ENCODE assay signal across 23 cellular contexts in the genomic region with DNA sequence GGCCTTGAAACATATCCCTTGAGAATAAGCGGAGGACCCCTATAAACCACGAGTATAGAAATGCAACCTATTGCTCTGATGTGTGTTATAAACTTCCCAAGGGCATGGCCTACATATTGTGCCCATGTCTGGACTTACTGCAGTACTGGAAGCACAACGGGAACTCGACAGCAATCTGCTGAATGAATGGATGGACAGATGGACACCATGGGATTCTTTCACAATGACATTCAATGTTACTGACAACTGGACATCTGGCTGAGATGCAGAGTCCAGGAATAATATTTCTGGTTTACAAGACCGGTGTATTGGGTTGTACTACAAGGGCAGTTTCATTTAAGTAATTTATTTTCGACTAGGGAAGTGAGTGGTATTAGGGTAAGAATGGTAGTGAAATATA.
"Had no signal": no experiment of that assay in that cellular context is flagged by ENCODE, and none has a peak within 500 bp of the region (broad histone marks: within the 10 kb centered on the region; RNA-seq: fewer than 3 reads in every experiment).

No MANE protein-coding gene starts in this region.

- H3K27me3 ChIP-seq: dorsolateral prefrontal cortex, esophagus squamous epithelium, gastrocnemius medialis, heart right ventricle, left lung had no signal

- H3K9me3 ChIP-seq: esophagus squamous epithelium, gastrocnemius medialis, heart right ventricle, left lung, lower lobe of right lung, mucosa of descending colon had no signal

- H3K36me3 ChIP-seq: esophagus squamous epithelium, gastrocnemius medialis, heart right ventricle, left lung, lower lobe of right lung had no signal

- H3K4me3 ChIP-seq: coronary artery, dorsolateral prefrontal cortex, esophagus squamous epithelium, gastrocnemius medialis, heart right ventricle, left lung, lower lobe of right lung, mucosa of descending colon had no signal

- ATAC-seq: gastrocnemius medialis; heart right ventricle; left lung; left ventricle myocardium superior; lower lobe of right lung; mucosa of descending colon; naive thymus-derived CD8-positive, alpha-beta T cell had no signal

- H3K4me1 ChIP-seq: left lung, lower lobe of right lung had no signal

- FAIRE-seq: colon, islet of Langerhans, keratinocyte had no signal

- H3K27ac ChIP-seq: coronary artery, dorsolateral prefrontal cortex, esophagus squamous epithelium, gastrocnemius medialis, heart right ventricle, left lung, lower lobe of right lung had no signal

- DNase-seq: dorsolateral prefrontal cortex; effector CD4-positive, alpha-beta T cell; effector memory CD4-positive, alpha-beta T cell; esophagus squamous epithelium; foreskin fibroblast; foreskin melanocyte; gastrocnemius medialis; glutamatergic neuron; head of caudate nucleus; heart right ventricle; hippocampal formation; left cardiac atrium; left lung; left ventricle myocardium superior; lower lobe of right lung; mesenchymal stem cell; mucosa of descending colon; naive B cell; naive thymus-derived CD8-positive, alpha-beta T cell had no signal
